ENCODE assay signal across 23 cellular contexts in genomic region chr10:28774051-28774995, GRCh38.
DNase-seq lines count a peak whose midpoint lies in the region; ATAC-seq, FAIRE-seq and TF ChIP-seq lines count a peak whose summit lies in the region.
"Had no signal": no experiment of that assay in that cellular context is flagged by ENCODE, and none has a peak within 500 bp of the region (broad histone marks: within the 10 kb centered on the region; RNA-seq: fewer than 3 reads in every experiment).

No MANE protein-coding gene starts in this region.

- peaks cover 20% of the 10 kb centered on the region for H3K9me3 Mint-ChIP-seq in endodermal cell
- H3K9me3 Mint-ChIP-seq: dendritic cell treated with granulocyte-macrophage colony-stimulating factor and Interleukin-4, amounts not matched to agents 40 ng/mL and 50 ng/mL, for 4 days had no signal

- TF ChIP-seq POLR2A in vagina (IDR thresholded peaks at IDR 0.05): no peak

- H3K4me1 Mint-ChIP-seq in endodermal cell: peaks cover 10% of the 10 kb centered on the region
- H3K4me1 Mint-ChIP-seq: naive B cell had no signal

- H3K4me3 Mint-ChIP-seq in endodermal cell: no peak overlapping the region
- H3K4me3 Mint-ChIP-seq: activated CD4-positive, alpha-beta T cell treated with anti-CD3 and anti-CD28 coated beads for 36 hours; activated naive CD8-positive, alpha-beta T cell treated with anti-CD3 and anti-CD28 coated beads, Interleukin-2, amount 10 ng/mL, durations not matched to agents 7 days and 5 days; dendritic cell treated with granulocyte-macrophage colony-stimulating factor and Interleukin-4, amounts not matched to agents 40 ng/mL and 50 ng/mL, for 4 days; naive B cell had no signal

- H3K9me3 ChIP-seq in endodermal cell (ENCODE audit: control insufficient read depth, low read length) (peaks cover 5% of the 10 kb centered on the region), vagina (no peaks in the 10 kb centered on the region), tibial artery (no peaks in the 10 kb centered on the region)
- H3K9me3 ChIP-seq: breast epithelium, pancreas, upper lobe of left lung had no signal

- no peak overlapping the region for H3K4me3 ChIP-seq in endodermal cell (ENCODE audit: low read length)
- no peak overlapping the region for H3K4me3 ChIP-seq in vagina
- H3K4me3 ChIP-seq in tibial artery: no peak overlapping the region
- H3K4me3 ChIP-seq: BLaER1, breast epithelium, pancreas, SK-N-MC, upper lobe of left lung had no signal

- intact Hi-C loops in vagina (cut with DNase I): no loop called here
- intact Hi-C loops in tibial artery (cut with DNase I; ENCODE audit: low total_unique reads): no loop called here

- H3K36me3 ChIP-seq in endodermal cell (ENCODE audit: control insufficient read depth, insufficient read depth, low read length): no peaks in the 10 kb centered on the region
- no peaks in the 10 kb centered on the region for H3K36me3 ChIP-seq in vagina
- no peaks in the 10 kb centered on the region for H3K36me3 ChIP-seq in tibial artery
- H3K36me3 ChIP-seq: BLaER1, breast epithelium, pancreas, upper lobe of left lung had no signal

- no peak overlapping the region for H3K27ac Mint-ChIP-seq in endodermal cell
- H3K27ac Mint-ChIP-seq: activated CD4-positive, alpha-beta T cell treated with anti-CD3 and anti-CD28 coated beads for 36 hours; activated naive CD8-positive, alpha-beta T cell treated with anti-CD3 and anti-CD28 coated beads, Interleukin-2, amount 10 ng/mL, durations not matched to agents 7 days and 5 days; dendritic cell treated with granulocyte-macrophage colony-stimulating factor and Interleukin-4, amounts not matched to agents 40 ng/mL and 50 ng/mL, for 4 days; naive B cell had no signal

- no peak for TF ChIP-seq CTCF in endodermal cell (conservative IDR thresholded peaks at IDR 0.05)
- TF ChIP-seq CTCF in vagina (IDR thresholded peaks at IDR 0.05): no peak
- TF ChIP-seq CTCF in tibial artery (IDR thresholded peaks at IDR 0.05): no peak

- peaks cover 5% of the 10 kb centered on the region for H3K36me3 Mint-ChIP-seq in endodermal cell (ENCODE audit: low read depth)
- H3K36me3 Mint-ChIP-seq: activated naive CD8-positive, alpha-beta T cell treated with anti-CD3 and anti-CD28 coated beads, Interleukin-2, amount 10 ng/mL, durations not matched to agents 7 days and 5 days; naive B cell had no signal

- DNase-seq in NCI-H2029 treated with DMSO at 0.1 percent for 48 hours (lab: John Stamatoyannopoulos, UW) (peak; percentile 22), NCI-H2029 (lab: John Stamatoyannopoulos, UW) (no peak), RCC 7860 (ENCODE audit: low spot score) (peak; percentile 62), endodermal cell (peak; percentile 60), vagina (ENCODE audit: extremely low spot score in 2 of 2) (peak; percentile 7 to 25), DMS 273 treated with DMSO at 0.1 percent for 48 hours (lab: John Stamatoyannopoulos, UW) (no peak), tibial artery (no peak)
- DNase-seq: activated CD4-positive, alpha-beta T cell treated with anti-CD3 and anti-CD28 coated beads for 36 hours; activated naive CD8-positive, alpha-beta T cell treated with anti-CD3 and anti-CD28 coated beads, Interleukin-2, amount 10 ng/mL, durations not matched to agents 7 days and 5 days; islet precursor cell; naive B cell; NCI-H1694 treated with DMSO at 0.1 percent for 48 hours; pancreas; stimulated activated CD4-positive, alpha-beta T cell treated with anti-CD3 and anti-CD28 coated beads, Interleukin-2, amount 100 ng/mL, for 24 hours; stimulated activated naive CD8-positive, alpha-beta T cell treated with anti-CD3 and anti-CD28 coated beads, Interleukin-15, Interleukin-2, amounts not matched to agents 100 U/mL and 50 U/mL, for 24 hours; upper lobe of left lung had no signal

- ATAC-seq in HG03442 (IDR thresholded peaks at IDR 0.05; ENCODE audit: unreplicated experiment): no peak
- ATAC-seq: activated CD4-positive, alpha-beta T cell treated with anti-CD3 and anti-CD28 coated beads for 36 hours; stimulated activated naive CD8-positive, alpha-beta T cell treated with anti-CD3 and anti-CD28 coated beads, Interleukin-15, Interleukin-2, amounts not matched to agents 100 U/mL and 50 U/mL, for 24 hours had no signal

- peaks cover 42% of the 10 kb centered on the region for H3K27me3 ChIP-seq in endodermal cell (ENCODE audit: control insufficient read depth, insufficient read depth, low read length, poor library complexity, severe bottlenecking)
- no peaks in the 10 kb centered on the region for H3K27me3 ChIP-seq in vagina
- H3K27me3 ChIP-seq in tibial artery: no peaks in the 10 kb centered on the region
- H3K27me3 ChIP-seq: BLaER1, breast epithelium, pancreas, upper lobe of left lung had no signal

- FAIRE-seq in RCC 7860 (lab: Jason Lieb, UNC): peak; percentile 83
- FAIRE-seq: A204.1, GM12892, pancreas had no signal

- H3K4me1 ChIP-seq in endodermal cell (ENCODE audit: control insufficient read depth, insufficient read depth, low read length) (no peaks in the 10 kb centered on the region), vagina (no peaks in the 10 kb centered on the region), tibial artery (no peaks in the 10 kb centered on the region)
- H3K4me1 ChIP-seq: breast epithelium had no signal

- H3K27ac ChIP-seq in endodermal cell (ENCODE audit: low read depth, low read length): no peak overlapping the region
- no peak overlapping the region for H3K27ac ChIP-seq in vagina
- H3K27ac ChIP-seq in tibial artery: no peak overlapping the region
- H3K27ac ChIP-seq: BLaER1, breast epithelium, pancreas, SK-N-MC, upper lobe of left lung had no signal

- H3K27me3 Mint-ChIP-seq in endodermal cell (ENCODE audit: insufficient read depth): peaks cover 52% of the 10 kb centered on the region
- H3K27me3 Mint-ChIP-seq: activated naive CD8-positive, alpha-beta T cell treated with anti-CD3 and anti-CD28 coated beads, Interleukin-2, amount 10 ng/mL, durations not matched to agents 7 days and 5 days had no signal

- no peak overlapping the region for H3K9ac ChIP-seq in endodermal cell (ENCODE audit: extremely low read depth, low read length, poor library complexity, severe bottlenecking)
- H3K9ac ChIP-seq: BLaER1 had no signal

- WGBS in endodermal cell (ENCODE audit: insufficient coverage in 1 of 2, insufficient read length in 1 of 2), 2 experiments: 83 to 88% methylated on average over 3 to 4 of the region's 4 CpGs

Comparison
In these comparisons a context has a peak if more than half of its experiments do, and no peak if none do; other contexts are left out.
1. DNase-seq: peak in NCI-H2029 treated with DMSO at 0.1 percent for 48 hours (single experiment), RCC 7860 (single experiment), endodermal cell (single experiment) and vagina (2 of 2); none in NCI-H2029 (single experiment), DMS 273 treated with DMSO at 0.1 percent for 48 hours (single experiment) and tibial artery (0 of 2).